Comparison of ENCODE assay signal across 1 cellular context in genomic region chr13:110455941-110456340, GRCh38.
TF ChIP-seq lines count a peak whose summit lies in the region.

No MANE protein-coding gene starts in this region.

TF ChIP-seq in HepG2, 621 proteins besides CTCF, POLR2A, EP300 and RAD21 (continued from another document and continues in another):
- TF ChIP-seq ZNF512 (CRISPR knock-in tag; IDR thresholded peaks at IDR 0.05), result no peak
- no peak for TF ChIP-seq CREB3 (CRISPR knock-in tag; IDR thresholded peaks at IDR 0.05)
- TF ChIP-seq MEIS2 (CRISPR knock-in tag; IDR thresholded peaks at IDR 0.05), result no peak
- no peak for TF ChIP-seq ZNF543 (CRISPR knock-in tag; IDR thresholded peaks at IDR 0.05)
- no peak for TF ChIP-seq ZNF577 (CRISPR knock-in tag; IDR thresholded peaks at IDR 0.05; ENCODE audit: borderline replicate concordance, low read depth)
- no peak for TF ChIP-seq U2AF2 (IDR thresholded peaks at IDR 0.05; ENCODE audit: low read depth, low read length)
- TF ChIP-seq XRCC5 (optimal IDR thresholded peaks at IDR 0.05; ENCODE audit: low read length), result peak; percentile 81
- no peak for TF ChIP-seq ZNF34 (CRISPR knock-in tag; IDR thresholded peaks at IDR 0.05; ENCODE audit: borderline replicate concordance)
- no peak for TF ChIP-seq ZSCAN12 (CRISPR knock-in tag; IDR thresholded peaks at IDR 0.05)
- no peak for TF ChIP-seq MED13 (CRISPR knock-in tag; IDR thresholded peaks at IDR 0.05)
- peak; percentile 58; the same call in 1 of the 2 replicates for TF ChIP-seq GATAD2A (CRISPR knock-in tag; IDR thresholded peaks at IDR 0.05)
- no peak for TF ChIP-seq NRL (CRISPR knock-in tag; IDR thresholded peaks at IDR 0.05; ENCODE audit: borderline replicate concordance)
- no peak for TF ChIP-seq ARID3A (IDR thresholded peaks at IDR 0.05; ENCODE audit: low read depth, low read length)
- no peak for TF ChIP-seq ZBTB43 (CRISPR knock-in tag; conservative IDR thresholded peaks at IDR 0.05)
- no peak for TF ChIP-seq MTA1 (CRISPR knock-in tag; IDR thresholded peaks at IDR 0.05; ENCODE audit: borderline replicate concordance)
- no peak for TF ChIP-seq HOXA5 (CRISPR knock-in tag; IDR thresholded peaks at IDR 0.05)
- no peak for TF ChIP-seq ZNF501 (CRISPR knock-in tag; IDR thresholded peaks at IDR 0.05)
- no peak for TF ChIP-seq KAT2B (IDR thresholded peaks at IDR 0.05; ENCODE audit: borderline replicate concordance, low read depth, low read length)
- peak; percentile 21; the same call in 1 of the 2 replicates for TF ChIP-seq ZFX (CRISPR knock-in tag; IDR thresholded peaks at IDR 0.05; ENCODE audit: low read depth)
- no peak for TF ChIP-seq HDAC6 (IDR thresholded peaks at IDR 0.05; ENCODE audit: low read depth, low read length)
- no peak for TF ChIP-seq SMARCC2 (IDR thresholded peaks at IDR 0.05)
- no peak for TF ChIP-seq SSRP1 (CRISPR knock-in tag; IDR thresholded peaks at IDR 0.05)
- TF ChIP-seq MAFK (conservative IDR thresholded peaks at IDR 0.05 in 1 of 2, IDR thresholded peaks at IDR 0.05 in 1 of 2; ENCODE audit: low read length in 2 of 2), result peak; percentile 49 to 75
- TF ChIP-seq KDM5A (IDR thresholded peaks at IDR 0.05; ENCODE audit: borderline replicate concordance, low read length), result no peak
- peak; percentile 48; the same call in 1 of the 2 replicates for TF ChIP-seq ZNF788 (CRISPR knock-in tag; IDR thresholded peaks at IDR 0.05; ENCODE audit: borderline replicate concordance)
- no peak for TF ChIP-seq ZSCAN29 (CRISPR knock-in tag; conservative IDR thresholded peaks at IDR 0.05)
- no peak for TF ChIP-seq ZNF138 (CRISPR knock-in tag; IDR thresholded peaks at IDR 0.05; ENCODE audit: low read depth)
- no peak for TF ChIP-seq PRDM15 (CRISPR knock-in tag; IDR thresholded peaks at IDR 0.05)
- TF ChIP-seq ZMYM3 (CRISPR knock-in tag; IDR thresholded peaks at IDR 0.05), result no peak
- 0 out of 2 replicates have a peak, but pooled peaks have one; percentile 26 for TF ChIP-seq THRA (CRISPR knock-in tag; IDR thresholded peaks at IDR 0.05; ENCODE audit: borderline replicate concordance)
- no peak for TF ChIP-seq ZNF615 (CRISPR knock-in tag; IDR thresholded peaks at IDR 0.05; ENCODE audit: borderline replicate concordance)
- TF ChIP-seq ZKSCAN1 (IDR thresholded peaks at IDR 0.05; ENCODE audit: low read length), result no peak
- 0 out of 2 replicates have a peak, but pooled peaks have one; percentile 25 for TF ChIP-seq HOMEZ (CRISPR knock-in tag; IDR thresholded peaks at IDR 0.05; ENCODE audit: low read depth)
- TF ChIP-seq ZNF672 (CRISPR knock-in tag; IDR thresholded peaks at IDR 0.05), result no peak
- no peak for TF ChIP-seq YEATS4 (CRISPR knock-in tag; IDR thresholded peaks at IDR 0.05; ENCODE audit: borderline replicate concordance)
- no peak for TF ChIP-seq ZFP90 (CRISPR knock-in tag; IDR thresholded peaks at IDR 0.05; ENCODE audit: borderline replicate concordance)
- TF ChIP-seq PHF21A (CRISPR knock-in tag; IDR thresholded peaks at IDR 0.05), result no peak
- no peak for TF ChIP-seq NAIF1 (CRISPR knock-in tag; IDR thresholded peaks at IDR 0.05; ENCODE audit: borderline replicate concordance)
- TF ChIP-seq ZBTB46 (CRISPR knock-in tag; IDR thresholded peaks at IDR 0.05; ENCODE audit: borderline replicate concordance), result no peak
- no peak for TF ChIP-seq GABPB1 (CRISPR knock-in tag; IDR thresholded peaks at IDR 0.05)
- no peak for TF ChIP-seq REST (IDR thresholded peaks at IDR 0.05; ENCODE audit: borderline replicate concordance in 1 of 2, low read depth in 1 of 2, low read length in 2 of 2)
- no peak for TF ChIP-seq ZNF451 (CRISPR knock-in tag; IDR thresholded peaks at IDR 0.05)
- no peak for TF ChIP-seq ZNF569 (CRISPR knock-in tag; IDR thresholded peaks at IDR 0.05; ENCODE audit: borderline replicate concordance)
- peak; percentile 63; the same call in 1 of the 2 replicates for TF ChIP-seq ZNF580 (CRISPR knock-in tag; IDR thresholded peaks at IDR 0.05; ENCODE audit: borderline replicate concordance, low read depth)
